In genomic region chr19:53157601-53158000, GRCh38 we compare ENCODE assay signal across 6 cellular contexts. TPM values are rescaled to one million over a fixed set of nuclear protein-coding genes. Genes with fewer than 3 reads are reported as not detected.
DNase-seq lines count a peak whose midpoint lies in the region; ATAC-seq, FAIRE-seq and TF ChIP-seq lines count a peak whose summit lies in the region.

No MANE protein-coding gene starts in this region.

- H3K9me3 ChIP-seq in cardiac muscle cell (ENCODE audit: low read depth) (no peaks in the 10 kb centered on the region), hepatocyte (ENCODE audit: low read depth) (no peaks in the 10 kb centered on the region)

- H2AFZ ChIP-seq in hepatocyte = peak overlapping the region; percentile 82

- H4K20me1 ChIP-seq in hepatocyte (ENCODE audit: insufficient read depth, poor library complexity, severe bottlenecking) = no peaks in the 10 kb centered on the region

- no peak for FAIRE-seq in urothelium cell line (lab: Jason Lieb, UNC)

- H3K4me3 ChIP-seq in cardiac muscle cell (peak overlapping the region; percentile 58), hepatocyte (peak overlapping the region; percentile 90)

- WGBS in hepatocyte (ENCODE audit: low lambda C conversion rate, missing lambda C conversion rate) = 13% methylated on average over 7 of the region's 7 CpGs

- ATAC-seq in HG03135 (IDR thresholded peaks at IDR 0.05; ENCODE audit: unreplicated experiment) = no peak
- ATAC-seq in HG02623 (IDR thresholded peaks at IDR 0.05; ENCODE audit: unreplicated experiment) = no peak

- H3K4me2 ChIP-seq in hepatocyte = peak overlapping the region; percentile 97

- no peak overlapping the region for H3K27ac ChIP-seq in cardiac muscle cell
- peak overlapping the region; percentile 53 for H3K27ac ChIP-seq in hepatocyte

- TF ChIP-seq CTCF in cardiac muscle cell (IDR thresholded peaks at IDR 0.05; ENCODE audit: low read depth, low read length) (no peak), hepatocyte (IDR thresholded peaks at IDR 0.05; ENCODE audit: poor library complexity) (no peak)

- H3K27me3 ChIP-seq in cardiac muscle cell (no peaks in the 10 kb centered on the region), hepatocyte (no peaks in the 10 kb centered on the region)

- no peaks in the 10 kb centered on the region for H3K36me3 ChIP-seq in cardiac muscle cell
- no peaks in the 10 kb centered on the region for H3K36me3 ChIP-seq in hepatocyte (replicated peaks; ENCODE audit: insufficient read depth, low read depth)

- H3K9me2 ChIP-seq in hepatocyte (replicated peaks; ENCODE audit: insufficient read depth) = no peaks in the 10 kb centered on the region

- intact Hi-C loops in cardiac septum (cut with DNase I) = loop anchor here (5.0 to 10.0 kb wide), 2 partner anchors 55 to 83 kb away; partner anchors contain the start of gene ZNF160

- H3K4me1 ChIP-seq in cardiac muscle cell (ENCODE audit: low read depth) (no peaks in the 10 kb centered on the region), hepatocyte (ENCODE audit: insufficient read depth) (peaks cover 9% of the 10 kb centered on the region)

- DNase-seq in cardiac muscle cell (ENCODE audit: low read depth in 1 of 2, low spot score in 1 of 2) = peak; percentile 17 to 22
- DNase-seq in cardiac septum (ENCODE audit: low spot score) = no peak
- peak; percentile 25 for DNase-seq in hepatocyte (ENCODE audit: low spot score)
- peak; percentile 11 for DNase-seq in urothelium cell line (ENCODE audit: low spot score)

- peaks cover 20% of the 10 kb centered on the region for H3K79me2 ChIP-seq in hepatocyte

RNA-seq across cellular contexts. Expression of gene ZNF347, which starts 1.3 kb away (rescaled TPM):
- total RNA-seq in cardiac muscle cell (2.9 and 5.8 TPM in 2 replicates), cardiac septum (7.7 TPM), hepatocyte (8.3 and 9.2 TPM in 2 replicates)
- polyA plus RNA-seq in cardiac muscle cell (1.9 and 5.8 TPM in 2 replicates), hepatocyte (3.8 and 7.1 TPM in 2 replicates)

RNA-seq across cellular contexts. Expression of gene ZNF415, which starts 24.9 kb away (rescaled TPM):
- 11.9 and 17.0 TPM in 2 replicates for total RNA-seq in cardiac muscle cell
- 11.8 and 22.9 TPM in 2 replicates for polyA plus RNA-seq in cardiac muscle cell
- 20.9 TPM for total RNA-seq in cardiac septum
- 14.6 and 24.1 TPM in 2 replicates for total RNA-seq in hepatocyte
- 7.4 and 15.2 TPM in 2 replicates for polyA plus RNA-seq in hepatocyte

RNA-seq across cellular contexts. Expression of gene ZNF665, which starts 35.6 kb away (rescaled TPM):
- total RNA-seq in cardiac muscle cell (1.4 and 5.2 TPM in 2 replicates), cardiac septum (1.3 TPM), hepatocyte (3.4 and 3.6 TPM in 2 replicates)
- polyA plus RNA-seq in cardiac muscle cell (1.0 and 4.1 TPM in 2 replicates), hepatocyte (2.2 and 4.5 TPM in 2 replicates)

RNA-seq across cellular contexts. Expression of gene ZNF160, which starts 54.4 kb away (rescaled TPM):
- 56.3 and 110 TPM in 2 replicates for total RNA-seq in cardiac muscle cell
- 53.8 and 83.5 TPM in 2 replicates for polyA plus RNA-seq in cardiac muscle cell
- 16.8 TPM for total RNA-seq in cardiac septum
- 52.5 and 53.1 TPM in 2 replicates for total RNA-seq in hepatocyte
- polyA plus RNA-seq in hepatocyte = 23.5 and 28.0 TPM in 2 replicates
